In genomic region chr19:11382898-11383705, GRCh38 we compare ENCODE assay signal across 8 cellular contexts. TPM values are rescaled to one million over a fixed set of nuclear protein-coding genes. Genes with fewer than 3 reads are reported as not detected.
DNase-seq lines count a peak whose midpoint lies in the region; ATAC-seq and TF ChIP-seq lines count a peak whose summit lies in the region.

No MANE protein-coding gene starts in this region.

- no peaks in the 10 kb centered on the region for H3K9me3 Mint-ChIP-seq in activated naive CD4-positive, alpha-beta T cell treated with anti-CD3 and anti-CD28 coated beads, Interleukin-2, amount 50 U/mL, for 24 hours

- H3K79me2 ChIP-seq in GM23248 (ENCODE audit: insufficient read depth): peaks cover 7% of the 10 kb centered on the region; the same call in 1 of the 2 replicates
- H3K79me2 ChIP-seq in OCI-LY3 (ENCODE audit: low read length): peaks cover 5% of the 10 kb centered on the region; the same call in 1 of the 2 replicates

- H3K4me3 ChIP-seq in GM23248: no peak overlapping the region
- H3K4me3 ChIP-seq in OCI-LY3 (ENCODE audit: low read length): peak overlapping the region; percentile 72
- peak overlapping the region; percentile 64 for H3K4me3 ChIP-seq in skeletal muscle satellite cell (ENCODE audit: low read length)

- H3K4me2 ChIP-seq in GM23248 (ENCODE audit: unreplicated experiment): no peak overlapping the region
- H3K4me2 ChIP-seq in OCI-LY3 (ENCODE audit: low read length): peak overlapping the region; percentile 75
- peak overlapping the region; percentile 76 for H3K4me2 ChIP-seq in skeletal muscle satellite cell (ENCODE audit: low read length)

- in situ Hi-C loops in GM23248 (cut with MboI): no loop called here

- peak; percentile 52 for TF ChIP-seq CTCF in OCI-LY3 (IDR thresholded peaks at IDR 0.05; ENCODE audit: low read depth, low read length)

- peaks cover 8% of the 10 kb centered on the region for H3K27me3 Mint-ChIP-seq in activated naive CD4-positive, alpha-beta T cell treated with anti-CD3 and anti-CD28 coated beads, Interleukin-2, amount 50 U/mL, for 24 hours

- H3K27ac Mint-ChIP-seq in activated naive CD4-positive, alpha-beta T cell treated with anti-CD3 and anti-CD28 coated beads, Interleukin-2, amount 50 U/mL, for 24 hours: no peak overlapping the region

- H3K4me1 ChIP-seq in GM23248 (ENCODE audit: insufficient read depth): peaks cover 10% of the 10 kb centered on the region
- peaks cover 11% of the 10 kb centered on the region for H3K4me1 ChIP-seq in OCI-LY3 (ENCODE audit: low read length)
- peaks cover 36% of the 10 kb centered on the region for H3K4me1 ChIP-seq in skeletal muscle satellite cell (ENCODE audit: control insufficient read depth, insufficient read depth, low read length)

- H3K36me3 ChIP-seq in GM23248 (ENCODE audit: low read depth) (no peaks in the 10 kb centered on the region), OCI-LY3 (replicated peaks; ENCODE audit: low read depth, low read length) (no peaks in the 10 kb centered on the region), skeletal muscle satellite cell (ENCODE audit: insufficient read depth, low read length) (no peaks in the 10 kb centered on the region)

- H3K27me3 ChIP-seq in GM23248 (replicated peaks; ENCODE audit: insufficient read depth) (no peaks in the 10 kb centered on the region), OCI-LY3 (ENCODE audit: low read depth, low read length) (no peaks in the 10 kb centered on the region), skeletal muscle satellite cell (ENCODE audit: control insufficient read depth, insufficient read depth, low read length) (peaks cover 6% of the 10 kb centered on the region)

- H3K27ac ChIP-seq in GM23248: no peak overlapping the region
- no peak overlapping the region for H3K27ac ChIP-seq in OCI-LY3 (ENCODE audit: low read length)

- H3K9me3 ChIP-seq in GM23248 (ENCODE audit: low read depth) (no peaks in the 10 kb centered on the region), OCI-LY3 (ENCODE audit: insufficient read depth, low read length) (no peaks in the 10 kb centered on the region), skeletal muscle satellite cell (replicated peaks; ENCODE audit: low read length) (no peaks in the 10 kb centered on the region)

- H2AFZ ChIP-seq in GM23248 (peak overlapping the region; percentile 34), OCI-LY3 (ENCODE audit: low read depth, low read length) (peak overlapping the region; percentile 28; the same call in 1 of the 2 replicates)

- no peak overlapping the region for H3K9ac ChIP-seq in GM23248
- H3K9ac ChIP-seq in OCI-LY3 (ENCODE audit: low read length): peak overlapping the region; percentile 28; the same call in 1 of the 2 replicates
- no peak overlapping the region for H3K9ac ChIP-seq in skeletal muscle satellite cell (ENCODE audit: low read depth, low read length)

- H3K9me2 ChIP-seq in GM23248 (ENCODE audit: insufficient read depth): no peaks in the 10 kb centered on the region

- H3F3A ChIP-seq in GM23248 (ENCODE audit: insufficient read depth): peaks cover 11% of the 10 kb centered on the region

- H4K20me1 ChIP-seq in GM23248 (ENCODE audit: insufficient read depth) (no peaks in the 10 kb centered on the region), OCI-LY3 (ENCODE audit: insufficient read depth, low read length) (no peaks in the 10 kb centered on the region)

- peaks cover 42% of the 10 kb centered on the region for H3K4me1 Mint-ChIP-seq in activated naive CD4-positive, alpha-beta T cell treated with anti-CD3 and anti-CD28 coated beads, Interleukin-2, amount 50 U/mL, for 24 hours

- peaks cover 5% of the 10 kb centered on the region for H3K36me3 Mint-ChIP-seq in activated naive CD4-positive, alpha-beta T cell treated with anti-CD3 and anti-CD28 coated beads, Interleukin-2, amount 50 U/mL, for 24 hours

- 2 to 4% methylated on average over 42 to 51 of the region's 65 CpGs for WGBS in GM23248 (ENCODE audit: low coverage in 1 of 2, low lambda C conversion rate in 2 of 2, missing lambda C conversion rate in 2 of 2), 2 experiments

- no peak for ATAC-seq in HG03378 (IDR thresholded peaks at IDR 0.05; ENCODE audit: unreplicated experiment)
- no peak for ATAC-seq in GM21528 (IDR thresholded peaks at IDR 0.05; ENCODE audit: low FRiP score, unreplicated experiment)

- H3K4me3 Mint-ChIP-seq in activated naive CD4-positive, alpha-beta T cell treated with anti-CD3 and anti-CD28 coated beads, Interleukin-2, amount 50 U/mL, for 24 hours: peak overlapping the region; percentile 76

- DNase-seq in AG08395 (ENCODE audit: low spot score) (peak; percentile 44), GM23248 (peak; percentile 55), hepatic stellate cell (ENCODE audit: low spot score) (peak; percentile 41)

RNA-seq across cellular contexts. Expression of gene EPOR, which starts 1.0 kb away (rescaled TPM):
- total RNA-seq in GM23248 (2014; rRNA removed; shearing (Covaris generic)): 4.4 and 7.0 TPM in 2 replicates
- 4.3 and 4.7 TPM in 2 replicates for polyA plus RNA-seq in GM23248 (2016; fragmentation: Nextera tagmentation; extraction: Ambion mirVana)
- 7.1 and 7.6 TPM in 2 replicates for total RNA-seq in skeletal muscle satellite cell (2012; rRNA removed)

RNA-seq across cellular contexts. Expression of gene SWSAP1, which starts 8.6 kb away (rescaled TPM):
- 0.32 TPM in 1 of 2 replicates, not detected in the other for total RNA-seq in GM23248 (2014; rRNA removed; shearing (Covaris generic))
- 1.3 and 1.4 TPM in 2 replicates for polyA plus RNA-seq in GM23248 (2016; fragmentation: Nextera tagmentation; extraction: Ambion mirVana)
- 0.87 and 1.3 TPM in 2 replicates for total RNA-seq in skeletal muscle satellite cell (2012; rRNA removed)

RNA-seq across cellular contexts. Expression of gene PLPPR2, which starts 27.9 kb away (rescaled TPM):
- 39.7 and 67.8 TPM in 2 replicates for total RNA-seq in GM23248 (2014; rRNA removed; shearing (Covaris generic))
- 52.0 TPM in 2 replicates for polyA plus RNA-seq in GM23248 (2016; fragmentation: Nextera tagmentation; extraction: Ambion mirVana)
- total RNA-seq in skeletal muscle satellite cell (2012; rRNA removed): 6.1 and 14.9 TPM in 2 replicates

RNA-seq across cellular contexts. Expression of gene RGL3, which starts 36.0 kb away (rescaled TPM):
- total RNA-seq in GM23248 (2014; rRNA removed; shearing (Covaris generic)): 0.54 and 5.9 TPM in 2 replicates
- 0.43 and 1.4 TPM in 2 replicates for polyA plus RNA-seq in GM23248 (2016; fragmentation: Nextera tagmentation; extraction: Ambion mirVana)
- 0.25 and 2.0 TPM in 2 replicates for total RNA-seq in skeletal muscle satellite cell (2012; rRNA removed)

RNA-seq across cellular contexts. Expression of gene CCDC159, which starts 36.8 kb away (rescaled TPM):
- total RNA-seq in GM23248 (2014; rRNA removed; shearing (Covaris generic)): 8.5 and 11.6 TPM in 2 replicates
- 11.4 and 16.5 TPM in 2 replicates for polyA plus RNA-seq in GM23248 (2016; fragmentation: Nextera tagmentation; extraction: Ambion mirVana)
- total RNA-seq in skeletal muscle satellite cell (2012; rRNA removed): 2.4 and 4.3 TPM in 2 replicates
